1 cellular context compared by ENCODE assay signal in the genomic region with DNA sequence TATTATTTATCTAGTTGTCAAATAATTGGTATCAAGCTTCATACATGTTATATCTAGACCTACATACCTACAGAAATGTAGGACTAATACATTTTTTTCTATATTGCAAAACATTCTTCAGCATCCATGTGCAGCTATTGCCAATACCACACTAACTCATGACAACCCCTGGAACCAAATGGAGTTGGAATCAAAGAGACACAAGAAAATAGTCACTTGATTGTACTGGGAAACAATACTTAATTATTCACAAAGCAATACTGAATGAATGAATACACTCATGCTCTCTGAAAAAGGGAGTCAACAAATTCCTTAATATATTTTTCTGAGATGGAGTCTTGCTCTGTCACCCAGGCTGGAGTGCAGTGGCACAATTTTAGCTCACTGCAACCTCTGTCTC.
TF ChIP-seq lines count a peak whose summit lies in the region.

No MANE protein-coding gene starts in this region.

TF ChIP-seq in HepG2, 621 proteins besides CTCF, POLR2A, EP300 and RAD21:
- TF ChIP-seq ZNF775 (CRISPR knock-in tag; IDR thresholded peaks at IDR 0.05; ENCODE audit: borderline replicate concordance): no peak
- no peak for TF ChIP-seq ZNF672 (CRISPR knock-in tag; IDR thresholded peaks at IDR 0.05)
- TF ChIP-seq, protein P1, sequence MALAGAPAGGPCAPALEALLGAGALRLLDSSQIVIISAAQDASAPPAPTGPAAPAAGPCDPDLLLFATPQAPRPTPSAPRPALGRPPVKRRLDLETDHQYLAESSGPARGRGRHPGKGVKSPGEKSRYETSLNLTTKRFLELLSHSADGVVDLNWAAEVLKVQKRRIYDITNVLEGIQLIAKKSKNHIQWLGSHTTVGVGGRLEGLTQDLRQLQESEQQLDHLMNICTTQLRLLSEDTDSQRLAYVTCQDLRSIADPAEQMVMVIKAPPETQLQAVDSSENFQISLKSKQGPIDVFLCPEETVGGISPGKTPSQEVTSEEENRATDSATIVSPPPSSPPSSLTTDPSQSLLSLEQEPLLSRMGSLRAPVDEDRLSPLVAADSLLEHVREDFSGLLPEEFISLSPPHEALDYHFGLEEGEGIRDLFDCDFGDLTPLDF (CRISPR knock-in tag; IDR thresholded peaks at IDR 0.05): no peak
- TF ChIP-seq MTA1 (CRISPR knock-in tag; IDR thresholded peaks at IDR 0.05; ENCODE audit: borderline replicate concordance): no peak
- TF ChIP-seq, protein P2, sequence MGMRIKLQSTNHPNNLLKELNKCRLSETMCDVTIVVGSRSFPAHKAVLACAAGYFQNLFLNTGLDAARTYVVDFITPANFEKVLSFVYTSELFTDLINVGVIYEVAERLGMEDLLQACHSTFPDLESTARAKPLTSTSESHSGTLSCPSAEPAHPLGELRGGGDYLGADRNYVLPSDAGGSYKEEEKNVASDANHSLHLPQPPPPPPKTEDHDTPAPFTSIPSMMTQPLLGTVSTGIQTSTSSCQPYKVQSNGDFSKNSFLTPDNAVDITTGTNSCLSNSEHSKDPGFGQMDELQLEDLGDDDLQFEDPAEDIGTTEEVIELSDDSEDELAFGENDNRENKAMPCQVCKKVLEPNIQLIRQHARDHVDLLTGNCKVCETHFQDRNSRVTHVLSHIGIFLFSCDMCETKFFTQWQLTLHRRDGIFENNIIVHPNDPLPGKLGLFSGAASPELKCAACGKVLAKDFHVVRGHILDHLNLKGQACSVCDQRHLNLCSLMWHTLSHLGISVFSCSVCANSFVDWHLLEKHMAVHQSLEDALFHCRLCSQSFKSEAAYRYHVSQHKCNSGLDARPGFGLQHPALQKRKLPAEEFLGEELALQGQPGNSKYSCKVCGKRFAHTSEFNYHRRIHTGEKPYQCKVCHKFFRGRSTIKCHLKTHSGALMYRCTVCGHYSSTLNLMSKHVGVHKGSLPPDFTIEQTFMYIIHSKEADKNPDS (CRISPR knock-in tag; IDR thresholded peaks at IDR 0.05): no peak
- TF ChIP-seq IKZF1 (IDR thresholded peaks at IDR 0.05): no peak
- TF ChIP-seq CEBPB (IDR thresholded peaks at IDR 0.05; ENCODE audit: borderline replicate concordance, low read depth, low read length): no peak
- no peak for TF ChIP-seq MED1 (CRISPR knock-in tag; IDR thresholded peaks at IDR 0.05)
